In genomic region chr19:49097453-49098288, GRCh38 we compare ENCODE assay signal across 8 cellular contexts. TPM values are rescaled to one million over a fixed set of nuclear protein-coding genes. Genes with fewer than 3 reads are reported as not detected.
A peak's percentile ranks its signal among the peaks of the same experiment; 100 is the strongest.
DNase-seq lines count a peak whose midpoint lies in the region; ATAC-seq lines count a peak whose summit lies in the region.

No MANE protein-coding gene starts in this region.

- peak overlapping the region in 6 of 11 experiments; percentile 22 to 59 (median 47); a peak in 11 of 22 replicates for H3K4me2 ChIP-seq in BLaER1 treated with 17β-estradiol and CSF1 and Interleukin-3, amounts not matched to agents 10 nM and 100 nM

- H3K9me3 Mint-ChIP-seq in memory B cell = no peaks in the 10 kb centered on the region

- H3K9me3 ChIP-seq in BLaER1 treated with 17β-estradiol and CSF1 and Interleukin-3, amounts not matched to agents 10 nM and 100 nM (replicated peaks in 1 of 11) = no peaks in the 10 kb centered on the region
- H3K9me3 ChIP-seq in ectodermal cell (ENCODE audit: control insufficient read depth, low read length) = no peaks in the 10 kb centered on the region

- peak overlapping the region in 8 of 11 experiments; percentile 11 to 63 (median 36); a peak in 11 of 22 replicates for H3K9ac ChIP-seq in BLaER1 treated with 17β-estradiol and CSF1 and Interleukin-3, amounts not matched to agents 10 nM and 100 nM

- ATAC-seq in memory B cell (ENCODE audit: low read depth) (peak; percentile 78), HG03342 (IDR thresholded peaks at IDR 0.05; ENCODE audit: unreplicated experiment) (no peak)

- H3K27me3 Mint-ChIP-seq in memory B cell = no peaks in the 10 kb centered on the region

- H3K36me3 ChIP-seq in BLaER1 treated with 17β-estradiol and CSF1 and Interleukin-3, amounts not matched to agents 10 nM and 100 nM = peaks cover 90 to 94% (median 92%) of the 10 kb centered on the region in 11 experiments
- peaks cover 62% of the 10 kb centered on the region for H3K36me3 ChIP-seq in ectodermal cell (ENCODE audit: control insufficient read depth, insufficient read depth, low read length)

- no peak overlapping the region for H3K27ac Mint-ChIP-seq in memory B cell

- peaks cover 2% of the 10 kb centered on the region for H3K4me1 Mint-ChIP-seq in memory B cell

- H3K36me3 Mint-ChIP-seq in memory B cell = peaks cover 34% of the 10 kb centered on the region

- H3K27me3 ChIP-seq in BLaER1 treated with 17β-estradiol and CSF1 and Interleukin-3, amounts not matched to agents 10 nM and 100 nM = no peaks in the 10 kb centered on the region
- H3K27me3 ChIP-seq in ectodermal cell (ENCODE audit: control insufficient read depth, insufficient read depth, low read length, poor library complexity, severe bottlenecking) = no peaks in the 10 kb centered on the region

- peak overlapping the region in 8 of 11 experiments; percentile 4 to 59 (median 42); a peak in 12 of 22 replicates for H3K27ac ChIP-seq in BLaER1 treated with 17β-estradiol and CSF1 and Interleukin-3, amounts not matched to agents 10 nM and 100 nM
- H3K27ac ChIP-seq in ectodermal cell (ENCODE audit: insufficient read depth, low read depth, low read length, poor library complexity, severe bottlenecking) = peak overlapping the region; percentile 47

- DNase-seq in HCEC 1CT = peak; percentile 67
- peak; percentile 55 for DNase-seq in NCI-H774 (lab: John Stamatoyannopoulos, UW)
- DNase-seq in activated CD4-positive, alpha-beta T cell treated with anti-CD3 and anti-CD28 coated beads, Interleukin-2, amount 50 U/mL, for 24 hours (ENCODE audit: low read depth in 1 of 2, low spot score in 1 of 2) = peak; percentile 49 to 57
- peak; percentile 77 to 83 for DNase-seq in memory B cell (ENCODE audit: low spot score in 2 of 2)
- peak; percentile 49 for DNase-seq in stimulated activated CD8-positive, alpha-beta memory T cell treated with anti-CD3 and anti-CD28 coated beads, Interleukin-4, amount 100 ng/mL, for 24 hours (ENCODE audit: low read depth)

- no peak overlapping the region; a peak in 1 of 20 replicates for H3K4me3 ChIP-seq in BLaER1 treated with 17β-estradiol and CSF1 and Interleukin-3, amounts not matched to agents 10 nM and 100 nM
- no peak overlapping the region for H3K4me3 ChIP-seq in ectodermal cell (ENCODE audit: insufficient read depth, low read depth, low read length)

- H3K4me1 ChIP-seq in BLaER1 treated with 17β-estradiol and CSF1 and Interleukin-3, amounts not matched to agents 10 nM and 100 nM = peaks cover 12 to 63% (median 48%) of the 10 kb centered on the region in 10 experiments
- no peaks in the 10 kb centered on the region for H3K4me1 ChIP-seq in ectodermal cell (ENCODE audit: control insufficient read depth, insufficient read depth, low read length)

- 72 to 81% methylated on average over 8 of the region's 8 CpGs for WGBS in ectodermal cell, 2 experiments

- peaks cover 77 to 95% (median 93%) of the 10 kb centered on the region in 11 experiments for H4K20me1 ChIP-seq in BLaER1 treated with 17β-estradiol and CSF1 and Interleukin-3, amounts not matched to agents 10 nM and 100 nM

- no peak overlapping the region for H3K4me3 Mint-ChIP-seq in memory B cell

RNA-seq across cellular contexts. Expression of gene SNRNP70, which starts 12.4 kb away (rescaled TPM):
- 343 TPM for polyA plus RNA-seq in ectodermal cell (2013, experiment 1 of 4)
- polyA plus RNA-seq in ectodermal cell (2013, experiment 2 of 4) = 315 TPM
- polyA plus RNA-seq in ectodermal cell (2013, experiment 3 of 4) = 279 TPM
- 290 TPM for polyA plus RNA-seq in ectodermal cell (2013, experiment 4 of 4)

RNA-seq across cellular contexts. Expression of gene LIN7B, which starts 16.5 kb away (rescaled TPM):
- polyA plus RNA-seq in ectodermal cell (2013, experiment 1 of 4) = 3.9 TPM
- 2.9 TPM for polyA plus RNA-seq in ectodermal cell (2013, experiment 2 of 4)
- 4.8 TPM for polyA plus RNA-seq in ectodermal cell (2013, experiment 3 of 4)
- 5.2 TPM for polyA plus RNA-seq in ectodermal cell (2013, experiment 4 of 4)

RNA-seq across cellular contexts. Expression of gene C19orf73, which starts 21.3 kb away (rescaled TPM):
- not detected for polyA plus RNA-seq in ectodermal cell (2013, experiment 1 of 4)
- polyA plus RNA-seq in ectodermal cell (2013, experiment 2 of 4) = 0.37 TPM
- 0.53 TPM for polyA plus RNA-seq in ectodermal cell (2013, experiment 3 of 4)
- 0.81 TPM for polyA plus RNA-seq in ectodermal cell (2013, experiment 4 of 4)

RNA-seq across cellular contexts. Expression of gene PPFIA3, which starts 21.7 kb away (rescaled TPM):
- polyA plus RNA-seq in ectodermal cell (2013, experiment 1 of 4) = 18.5 TPM
- 14.3 TPM for polyA plus RNA-seq in ectodermal cell (2013, experiment 2 of 4)
- polyA plus RNA-seq in ectodermal cell (2013, experiment 3 of 4) = 20.9 TPM
- polyA plus RNA-seq in ectodermal cell (2013, experiment 4 of 4) = 20.7 TPM

RNA-seq across cellular contexts. Expression of gene KCNA7, which starts 25.2 kb away (rescaled TPM):
- polyA plus RNA-seq in ectodermal cell (2013, experiment 1 of 4) = not detected
- 0.04 TPM for polyA plus RNA-seq in ectodermal cell (2013, experiment 2 of 4)
- polyA plus RNA-seq in ectodermal cell (2013, experiment 3 of 4) = 0.11 TPM
- not detected for polyA plus RNA-seq in ectodermal cell (2013, experiment 4 of 4)
